In the genomic region with DNA sequence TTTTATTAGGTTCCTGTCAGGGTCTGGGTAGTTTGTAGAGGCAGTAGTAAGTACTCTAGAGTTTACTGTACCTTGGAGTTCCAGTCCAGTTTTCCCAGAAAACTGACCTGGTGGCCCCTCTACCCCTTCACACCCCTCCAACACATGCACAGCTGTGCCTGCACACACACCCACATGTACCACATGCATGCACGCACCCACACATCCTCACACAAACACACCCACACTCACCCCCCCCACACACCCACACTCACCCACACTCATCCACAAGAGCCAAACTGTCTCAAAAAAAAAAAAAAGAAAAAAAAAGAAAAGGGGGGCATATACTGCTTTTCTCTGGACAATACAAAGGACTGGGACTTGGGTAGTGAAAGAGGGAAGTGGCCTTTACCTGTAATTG, we compare ENCODE assay signal across 24 cellular contexts.
DNase-seq lines count a peak whose midpoint lies in the region; ATAC-seq lines count a peak whose summit lies in the region.
"Had no signal": no experiment of that assay in that cellular context is flagged by ENCODE, and none has a peak within 500 bp of the region (broad histone marks: within the 10 kb centered on the region; RNA-seq: fewer than 3 reads in every experiment).

No MANE protein-coding gene starts in this region.

- WGBS in neuronal stem cell (ENCODE audit: extremely low coverage in 2 of 2, insufficient read length in 2 of 2, insufficient replicate concordance in 1 of 2), 2 donors = no CpG with 5 or more reads among the region's 1 CpG

- H3K9ac ChIP-seq in BLaER1 (no peak overlapping the region), endocrine pancreas (ENCODE audit: control insufficient read depth, insufficient read depth, low read length) (no peak overlapping the region), neuronal stem cell (ENCODE audit: low read depth, low read length, poor library complexity) (no peak overlapping the region)
- H3K9ac ChIP-seq: GM23248 had no signal

- H4K20me1 ChIP-seq in BLaER1 = no peaks in the 10 kb centered on the region

- H3K4me2 ChIP-seq in BLaER1 = peak overlapping the region; percentile 35
- H3K4me2 ChIP-seq in neuronal stem cell (ENCODE audit: insufficient read depth, low read length, poor library complexity, severe bottlenecking) = no peak overlapping the region
- H3K4me2 ChIP-seq: PC-9 had no signal

- no peak overlapping the region for H2BK12ac ChIP-seq in neuronal stem cell (ENCODE audit: low read length)

- ATAC-seq in GM19324 (IDR thresholded peaks at IDR 0.05; ENCODE audit: low FRiP score, unreplicated experiment) (peak; percentile 9), GM19463 (IDR thresholded peaks at IDR 0.05; ENCODE audit: unreplicated experiment) (no peak)
- ATAC-seq: CD8-positive, alpha-beta T cell had no signal

- no peak overlapping the region for H3K14ac ChIP-seq in neuronal stem cell (ENCODE audit: low read length)

- H3K4me3 ChIP-seq in BLaER1 (no peak overlapping the region), endocrine pancreas (ENCODE audit: control insufficient read depth, insufficient read depth, low read length) (peak overlapping the region; percentile 41), neuronal stem cell (ENCODE audit: low read length in 2 of 2) (no peak overlapping the region)
- H3K4me3 ChIP-seq: GM12878, GM23248, PC-9, SJSA1 had no signal

- no peak overlapping the region for H3K4ac ChIP-seq in neuronal stem cell (ENCODE audit: low read length)

- H4K8ac ChIP-seq in neuronal stem cell (ENCODE audit: low read depth, low read length) = no peak overlapping the region

- H3K79me1 ChIP-seq in neuronal stem cell (ENCODE audit: low read depth, low read length) = no peaks in the 10 kb centered on the region

- DNase-seq in neuronal stem cell (ENCODE audit: low spot score) = no peak
- no peak for DNase-seq in nucleus accumbens (lab: John Stamatoyannopoulos, UW)
- DNase-seq in NCI-H1694 (lab: John Stamatoyannopoulos, UW) = no peak
- DNase-seq: AML-193; Caco-2; CD8-positive, alpha-beta T cell; DMS79; GDM1; GM23248; H7; NCI-H1105; NCI-H1436 treated with DMSO at 0.1 percent for 48 hours; NCI-H1930; NCI-H2107; NCI-H524; NCI-H774; PC-9 had no signal

- H3K27me3 ChIP-seq in BLaER1 (no peaks in the 10 kb centered on the region), endocrine pancreas (ENCODE audit: control insufficient read depth, insufficient read depth, low read length) (no peaks in the 10 kb centered on the region), neuronal stem cell (ENCODE audit: control insufficient read depth in 3 of 3, insufficient read depth in 3 of 3, low read depth in 1 of 3, low read length in 3 of 3) (peaks cover 0 to 2% (median 0%) of the 10 kb centered on the region in 3 experiments)
- H3K27me3 ChIP-seq: SJSA1 had no signal

- H2BK15ac ChIP-seq in neuronal stem cell (ENCODE audit: low read length) = no peak overlapping the region

- no peak overlapping the region for H2AK5ac ChIP-seq in neuronal stem cell (ENCODE audit: low read depth, low read length)

- no peak overlapping the region for H2BK5ac ChIP-seq in neuronal stem cell (ENCODE audit: low read length)

- peaks cover 14% of the 10 kb centered on the region for H3K4me1 ChIP-seq in BLaER1
- H3K4me1 ChIP-seq in endocrine pancreas (ENCODE audit: control insufficient read depth, insufficient read depth, low read length) = no peaks in the 10 kb centered on the region
- H3K4me1 ChIP-seq in neuronal stem cell (ENCODE audit: control insufficient read depth in 2 of 2, insufficient read depth in 1 of 2, low read depth in 1 of 2, low read length in 2 of 2) = peaks cover 10 to 11% of the 10 kb centered on the region in 2 donors
- H3K4me1 ChIP-seq: SJSA1 had no signal

- H3K36me3 ChIP-seq in BLaER1 (no peaks in the 10 kb centered on the region), endocrine pancreas (ENCODE audit: control insufficient read depth, insufficient read depth, low read length) (no peaks in the 10 kb centered on the region), neuronal stem cell (replicated peaks in 1 of 2; ENCODE audit: control insufficient read depth in 2 of 2, insufficient read depth in 2 of 2, low read length in 2 of 2) (no peaks in the 10 kb centered on the region)
- H3K36me3 ChIP-seq: SJSA1 had no signal

- H2AFZ ChIP-seq in neuronal stem cell (ENCODE audit: low read length) = peak overlapping the region; percentile 13
- H2AFZ ChIP-seq: GM23248, PC-9 had no signal

- H4K91ac ChIP-seq in neuronal stem cell (ENCODE audit: low read depth, low read length, poor library complexity) = no peak overlapping the region

- no peak overlapping the region for H3K23ac ChIP-seq in neuronal stem cell (ENCODE audit: low read depth, low read length, poor library complexity)

- no peak overlapping the region for H2BK120ac ChIP-seq in neuronal stem cell (ENCODE audit: low read depth, low read length)

- H3K9me3 ChIP-seq in BLaER1 = no peaks in the 10 kb centered on the region
- no peaks in the 10 kb centered on the region for H3K9me3 ChIP-seq in endocrine pancreas (ENCODE audit: control insufficient read depth, low read length)
- peaks cover 4% of the 10 kb centered on the region in 2 donors for H3K9me3 ChIP-seq in neuronal stem cell (replicated peaks in 1 of 2; ENCODE audit: control insufficient read depth in 2 of 2, insufficient read depth in 1 of 2, low read depth in 1 of 2, low read length in 2 of 2)
- H3K9me3 ChIP-seq: Caco-2 had no signal

- H3K27ac ChIP-seq in BLaER1 (no peak overlapping the region), neuronal stem cell (replicated peaks; ENCODE audit: low read length) (no peak overlapping the region)
- H3K27ac ChIP-seq: C4-2B, GM23248, PC-9, SJSA1 had no signal

- no peak overlapping the region for H3K18ac ChIP-seq in neuronal stem cell (ENCODE audit: low read length)
